In the genomic region with DNA sequence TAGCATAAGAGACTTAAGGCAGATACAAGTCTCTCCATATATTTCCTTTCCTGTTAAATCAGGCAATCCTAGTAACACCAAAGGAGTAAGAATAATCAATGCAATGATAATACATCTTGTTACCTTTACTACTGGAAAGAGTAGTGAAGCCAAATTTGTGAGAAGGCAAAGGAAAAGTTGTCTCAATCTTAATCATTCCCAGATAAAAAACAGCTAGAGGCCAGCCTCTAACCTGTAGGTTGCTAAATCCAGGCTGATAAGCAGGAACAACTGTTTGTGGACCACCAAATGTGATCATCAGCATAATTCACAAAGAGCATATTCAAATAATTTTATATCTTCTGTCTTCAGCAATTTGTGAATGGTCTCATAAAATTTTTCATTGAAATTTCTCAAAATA, we compare ENCODE assay signal across 2 cellular contexts.
TF ChIP-seq lines count a peak whose summit lies in the region.

No MANE protein-coding gene starts in this region.

TF ChIP-seq in GM23338, 12 proteins besides CTCF, POLR2A, EP300 and RAD21 (continues in another document):
- TF ChIP-seq NANOG (IDR thresholded peaks at IDR 0.05; ENCODE audit: borderline replicate concordance) (no peak), STAT1 (IDR thresholded peaks at IDR 0.05; ENCODE audit: unreplicated experiment) (no peak), EZH2 (IDR thresholded peaks at IDR 0.05; ENCODE audit: low read depth, unreplicated experiment) (no peak), POLR2AphosphoS5 (IDR thresholded peaks at IDR 0.05; ENCODE audit: low read depth) (no peak), ZNF331 (CRISPR knock-in tag; IDR thresholded peaks at IDR 0.05; ENCODE audit: low read depth) (no peak), JUNB (IDR thresholded peaks at IDR 0.05; ENCODE audit: unreplicated experiment) (no peak), ZNF114 (CRISPR knock-in tag; IDR thresholded peaks at IDR 0.05) (no peak), CREB1 (CRISPR knock-in tag; IDR thresholded peaks at IDR 0.05; ENCODE audit: low read depth) (no peak), EZH2phosphoT487 (IDR thresholded peaks at IDR 0.05; ENCODE audit: unreplicated experiment) (no peak)
- TF ChIP-seq, protein P1, sequence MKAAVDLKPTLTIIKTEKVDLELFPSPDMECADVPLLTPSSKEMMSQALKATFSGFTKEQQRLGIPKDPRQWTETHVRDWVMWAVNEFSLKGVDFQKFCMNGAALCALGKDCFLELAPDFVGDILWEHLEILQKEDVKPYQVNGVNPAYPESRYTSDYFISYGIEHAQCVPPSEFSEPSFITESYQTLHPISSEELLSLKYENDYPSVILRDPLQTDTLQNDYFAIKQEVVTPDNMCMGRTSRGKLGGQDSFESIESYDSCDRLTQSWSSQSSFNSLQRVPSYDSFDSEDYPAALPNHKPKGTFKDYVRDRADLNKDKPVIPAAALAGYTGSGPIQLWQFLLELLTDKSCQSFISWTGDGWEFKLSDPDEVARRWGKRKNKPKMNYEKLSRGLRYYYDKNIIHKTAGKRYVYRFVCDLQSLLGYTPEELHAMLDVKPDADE (IDR thresholded peaks at IDR 0.05): no peak
- TF ChIP-seq, protein P2, sequence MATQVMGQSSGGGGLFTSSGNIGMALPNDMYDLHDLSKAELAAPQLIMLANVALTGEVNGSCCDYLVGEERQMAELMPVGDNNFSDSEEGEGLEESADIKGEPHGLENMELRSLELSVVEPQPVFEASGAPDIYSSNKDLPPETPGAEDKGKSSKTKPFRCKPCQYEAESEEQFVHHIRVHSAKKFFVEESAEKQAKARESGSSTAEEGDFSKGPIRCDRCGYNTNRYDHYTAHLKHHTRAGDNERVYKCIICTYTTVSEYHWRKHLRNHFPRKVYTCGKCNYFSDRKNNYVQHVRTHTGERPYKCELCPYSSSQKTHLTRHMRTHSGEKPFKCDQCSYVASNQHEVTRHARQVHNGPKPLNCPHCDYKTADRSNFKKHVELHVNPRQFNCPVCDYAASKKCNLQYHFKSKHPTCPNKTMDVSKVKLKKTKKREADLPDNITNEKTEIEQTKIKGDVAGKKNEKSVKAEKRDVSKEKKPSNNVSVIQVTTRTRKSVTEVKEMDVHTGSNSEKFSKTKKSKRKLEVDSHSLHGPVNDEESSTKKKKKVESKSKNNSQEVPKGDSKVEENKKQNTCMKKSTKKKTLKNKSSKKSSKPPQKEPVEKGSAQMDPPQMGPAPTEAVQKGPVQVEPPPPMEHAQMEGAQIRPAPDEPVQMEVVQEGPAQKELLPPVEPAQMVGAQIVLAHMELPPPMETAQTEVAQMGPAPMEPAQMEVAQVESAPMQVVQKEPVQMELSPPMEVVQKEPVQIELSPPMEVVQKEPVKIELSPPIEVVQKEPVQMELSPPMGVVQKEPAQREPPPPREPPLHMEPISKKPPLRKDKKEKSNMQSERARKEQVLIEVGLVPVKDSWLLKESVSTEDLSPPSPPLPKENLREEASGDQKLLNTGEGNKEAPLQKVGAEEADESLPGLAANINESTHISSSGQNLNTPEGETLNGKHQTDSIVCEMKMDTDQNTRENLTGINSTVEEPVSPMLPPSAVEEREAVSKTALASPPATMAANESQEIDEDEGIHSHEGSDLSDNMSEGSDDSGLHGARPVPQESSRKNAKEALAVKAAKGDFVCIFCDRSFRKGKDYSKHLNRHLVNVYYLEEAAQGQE (IDR thresholded peaks at IDR 0.05; ENCODE audit: unreplicated experiment): no peak

TF ChIP-seq in H1, 55 proteins besides CTCF, POLR2A, EP300 and RAD21:
- no peak for TF ChIP-seq SIX5 (IDR thresholded peaks at IDR 0.05; ENCODE audit: low read depth, low read length)
- TF ChIP-seq SIRT6 (IDR thresholded peaks at IDR 0.05; ENCODE audit: low read length): no peak
- no peak for TF ChIP-seq GTF2F1 (IDR thresholded peaks at IDR 0.05; ENCODE audit: borderline replicate concordance, low read depth, low read length)
- no peak for TF ChIP-seq SAP30 (IDR thresholded peaks at IDR 0.05; ENCODE audit: insufficient read depth, insufficient replicate concordance, low read length)
- TF ChIP-seq TAF7 (optimal IDR thresholded peaks at IDR 0.05; ENCODE audit: borderline replicate concordance, low read depth, low read length): no peak
- no peak for TF ChIP-seq CEBPB (IDR thresholded peaks at IDR 0.05; ENCODE audit: low read depth, low read length)
- no peak for TF ChIP-seq RBBP5 (IDR thresholded peaks at IDR 0.05; ENCODE audit: borderline replicate concordance, low read depth, low read length)
- TF ChIP-seq, protein P3, sequence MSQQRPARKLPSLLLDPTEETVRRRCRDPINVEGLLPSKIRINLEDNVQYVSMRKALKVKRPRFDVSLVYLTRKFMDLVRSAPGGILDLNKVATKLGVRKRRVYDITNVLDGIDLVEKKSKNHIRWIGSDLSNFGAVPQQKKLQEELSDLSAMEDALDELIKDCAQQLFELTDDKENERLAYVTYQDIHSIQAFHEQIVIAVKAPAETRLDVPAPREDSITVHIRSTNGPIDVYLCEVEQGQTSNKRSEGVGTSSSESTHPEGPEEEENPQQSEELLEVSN (IDR thresholded peaks at IDR 0.05): no peak
- no peak for TF ChIP-seq POLR2AphosphoS5 (IDR thresholded peaks at IDR 0.05; ENCODE audit: low read depth, low read length)
- TF ChIP-seq BCL11A (IDR thresholded peaks at IDR 0.05; ENCODE audit: low read depth in 2 of 2, low read length in 2 of 2): no peak
